Comparison of ENCODE assay signal across 8 cellular contexts in genomic region chr14:20412422-20412821, GRCh38. TPM values are rescaled to one million over a fixed set of nuclear protein-coding genes. Genes with fewer than 3 reads are reported as not detected.
DNase-seq lines count a peak whose midpoint lies in the region; ATAC-seq lines count a peak whose summit lies in the region.

No MANE protein-coding gene starts in this region.

- H3K9me3 Mint-ChIP-seq in activated naive CD4-positive, alpha-beta T cell treated with anti-CD3 and anti-CD28 coated beads for 36 hours = no peaks in the 10 kb centered on the region
- H3K9me3 Mint-ChIP-seq in activated T-helper 1 cell treated with anti-CD3 and anti-CD28 coated beads, Interleukin-12 subunit alpha, Interleukin-12 subunit beta, Interleukin-2, Interleukin-4 antibody, amounts not matched to agents 30 ng/mL and 10 ng/mL and 1 ng/mL, durations not matched to agents 14 hours and 24 hours and 36 hours = no peaks in the 10 kb centered on the region
- no peaks in the 10 kb centered on the region for H3K9me3 Mint-ChIP-seq in stimulated activated naive CD8-positive, alpha-beta T cell treated with anti-CD3 and anti-CD28 coated beads, Interleukin-15, amount 100 ng/mL, for 72 hours

- H3K27ac ChIP-seq in iPS-18a (ENCODE audit: low read length) = no peak overlapping the region

- intact Hi-C loops in activated naive CD4-positive, alpha-beta T cell treated with anti-CD3 and anti-CD28 coated beads for 36 hours (cut with micrococcal nuclease) = loop anchor here (1.0 kb wide), 1 partner anchor 11 kb away; no protein-coding TSS in a partner anchor
- intact Hi-C loops in activated T-helper 1 cell treated with anti-CD3 and anti-CD28 coated beads, Interleukin-12 subunit alpha, Interleukin-12 subunit beta, Interleukin-2, Interleukin-4 antibody, amounts not matched to agents 30 ng/mL and 10 ng/mL and 1 ng/mL, durations not matched to agents 14 hours and 24 hours and 36 hours (cut with micrococcal nuclease) = loop anchor here (1.0 to 2.0 kb wide), 4 partner anchors 11 to 197 kb away; partner anchors contain the start of gene CCNB1IP1

- no peak for DNase-seq in activated naive CD4-positive, alpha-beta T cell treated with anti-CD3 and anti-CD28 coated beads for 36 hours
- no peak for DNase-seq in activated naive CD4-positive, alpha-beta T cell treated with anti-CD3 and anti-CD28 coated beads, Interleukin-2, amount 50 U/mL, for 16 hours
- DNase-seq in activated T-helper 1 cell treated with anti-CD3 and anti-CD28 coated beads, Interleukin-12 subunit alpha, Interleukin-12 subunit beta, Interleukin-2, Interleukin-4 antibody, amounts not matched to agents 30 ng/mL and 10 ng/mL and 1 ng/mL, durations not matched to agents 14 hours and 24 hours and 36 hours (ENCODE audit: low spot score) = no peak
- no peak for DNase-seq in stimulated activated naive CD8-positive, alpha-beta T cell treated with anti-CD3 and anti-CD28 coated beads, Interleukin-15, amount 100 ng/mL, for 72 hours
- DNase-seq in putamen (ENCODE audit: low spot score) (no peak), HT-29 (ENCODE audit: low spot score) (no peak)

- peaks cover 4% of the 10 kb centered on the region for H3K36me3 Mint-ChIP-seq in activated naive CD4-positive, alpha-beta T cell treated with anti-CD3 and anti-CD28 coated beads for 36 hours (ENCODE audit: low read depth)
- H3K36me3 Mint-ChIP-seq in activated T-helper 1 cell treated with anti-CD3 and anti-CD28 coated beads, Interleukin-12 subunit alpha, Interleukin-12 subunit beta, Interleukin-2, Interleukin-4 antibody, amounts not matched to agents 30 ng/mL and 10 ng/mL and 1 ng/mL, durations not matched to agents 14 hours and 24 hours and 36 hours (ENCODE audit: low read depth) = peaks cover 22% of the 10 kb centered on the region

- peaks cover 6% of the 10 kb centered on the region for H3K27me3 ChIP-seq in iPS-18a (ENCODE audit: control insufficient read depth, insufficient read depth, low read length)

- CTCF ChIA-PET in activated naive CD4-positive, alpha-beta T cell treated with anti-CD3 and anti-CD28 coated beads for 36 hours (lab: Charles Lee) = interaction anchor here (1.3 to 3.0 kb wide), 3 partner anchors 33 to 85 kb away, joined by 3 to 10 read pairs (median 7); no protein-coding TSS in a partner anchor

- H3K36me3 ChIP-seq in iPS-18a (ENCODE audit: control insufficient read depth, low read depth, low read length) = peaks cover 4% of the 10 kb centered on the region

- ATAC-seq in HG03097 (IDR thresholded peaks at IDR 0.05; ENCODE audit: low FRiP score, unreplicated experiment) = peak; percentile 69
- ATAC-seq in stimulated activated naive CD8-positive, alpha-beta T cell treated with anti-CD3 and anti-CD28 coated beads, Interleukin-15, amount 100 ng/mL, for 72 hours = peak; percentile 46

- H3K4me1 Mint-ChIP-seq in activated naive CD4-positive, alpha-beta T cell treated with anti-CD3 and anti-CD28 coated beads for 36 hours (ENCODE audit: low read depth) = peaks cover 32% of the 10 kb centered on the region
- peaks cover 40% of the 10 kb centered on the region for H3K4me1 Mint-ChIP-seq in activated T-helper 1 cell treated with anti-CD3 and anti-CD28 coated beads, Interleukin-12 subunit alpha, Interleukin-12 subunit beta, Interleukin-2, Interleukin-4 antibody, amounts not matched to agents 30 ng/mL and 10 ng/mL and 1 ng/mL, durations not matched to agents 14 hours and 24 hours and 36 hours (ENCODE audit: low read depth)
- H3K4me1 Mint-ChIP-seq in stimulated activated naive CD8-positive, alpha-beta T cell treated with anti-CD3 and anti-CD28 coated beads, Interleukin-15, amount 100 ng/mL, for 72 hours = peaks cover 47% of the 10 kb centered on the region

- peak overlapping the region; percentile 58 for H3K9ac ChIP-seq in iPS-18a (ENCODE audit: low read length)

- H3K4me1 ChIP-seq in iPS-18a (ENCODE audit: control insufficient read depth, low read depth, low read length) = no peaks in the 10 kb centered on the region

- peak overlapping the region; percentile 89 for H3K27ac Mint-ChIP-seq in activated naive CD4-positive, alpha-beta T cell treated with anti-CD3 and anti-CD28 coated beads for 36 hours
- H3K27ac Mint-ChIP-seq in activated T-helper 1 cell treated with anti-CD3 and anti-CD28 coated beads, Interleukin-12 subunit alpha, Interleukin-12 subunit beta, Interleukin-2, Interleukin-4 antibody, amounts not matched to agents 30 ng/mL and 10 ng/mL and 1 ng/mL, durations not matched to agents 14 hours and 24 hours and 36 hours = peak overlapping the region; percentile 87
- H3K27ac Mint-ChIP-seq in stimulated activated naive CD8-positive, alpha-beta T cell treated with anti-CD3 and anti-CD28 coated beads, Interleukin-15, amount 100 ng/mL, for 72 hours = peak overlapping the region; percentile 89 to 98

- H3K4me3 ChIP-seq in iPS-18a (ENCODE audit: low read length) = peak overlapping the region; percentile 91

- H3K4me3 Mint-ChIP-seq in activated naive CD4-positive, alpha-beta T cell treated with anti-CD3 and anti-CD28 coated beads for 36 hours = peak overlapping the region; percentile 85
- H3K4me3 Mint-ChIP-seq in activated T-helper 1 cell treated with anti-CD3 and anti-CD28 coated beads, Interleukin-12 subunit alpha, Interleukin-12 subunit beta, Interleukin-2, Interleukin-4 antibody, amounts not matched to agents 30 ng/mL and 10 ng/mL and 1 ng/mL, durations not matched to agents 14 hours and 24 hours and 36 hours = peak overlapping the region; percentile 100
- H3K4me3 Mint-ChIP-seq in stimulated activated naive CD8-positive, alpha-beta T cell treated with anti-CD3 and anti-CD28 coated beads, Interleukin-15, amount 100 ng/mL, for 72 hours = peak overlapping the region; percentile 91 to 98

- no peaks in the 10 kb centered on the region for H3K27me3 Mint-ChIP-seq in activated naive CD4-positive, alpha-beta T cell treated with anti-CD3 and anti-CD28 coated beads for 36 hours (ENCODE audit: low read depth)
- H3K27me3 Mint-ChIP-seq in activated T-helper 1 cell treated with anti-CD3 and anti-CD28 coated beads, Interleukin-12 subunit alpha, Interleukin-12 subunit beta, Interleukin-2, Interleukin-4 antibody, amounts not matched to agents 30 ng/mL and 10 ng/mL and 1 ng/mL, durations not matched to agents 14 hours and 24 hours and 36 hours (ENCODE audit: insufficient read depth) = no peaks in the 10 kb centered on the region
- no peaks in the 10 kb centered on the region for H3K27me3 Mint-ChIP-seq in stimulated activated naive CD8-positive, alpha-beta T cell treated with anti-CD3 and anti-CD28 coated beads, Interleukin-15, amount 100 ng/mL, for 72 hours

- no peaks in the 10 kb centered on the region for H3K9me3 ChIP-seq in iPS-18a (ENCODE audit: control insufficient read depth, low read depth, low read length)

RNA-seq across cellular contexts. Expression of gene TEP1, which starts 0.9 kb away (rescaled TPM):
- total RNA-seq in activated naive CD4-positive, alpha-beta T cell treated with anti-CD3 and anti-CD28 coated beads for 36 hours = 10 to 100 TPM; 34.3 to 37.0 TPM
- 39.3 and 41.9 TPM in 2 replicates for total RNA-seq in activated T-helper 1 cell treated with anti-CD3 and anti-CD28 coated beads, Interleukin-12 subunit alpha, Interleukin-12 subunit beta, Interleukin-2, Interleukin-4 antibody, amounts not matched to agents 30 ng/mL and 10 ng/mL and 1 ng/mL, durations not matched to agents 14 hours and 24 hours and 36 hours
- total RNA-seq in HT-29 (2014; rRNA removed; shearing (Covaris generic)) = 10.9 and 12.6 TPM in 2 replicates

RNA-seq across cellular contexts. Expression of gene KLHL33, which starts 23.5 kb away (rescaled TPM):
- total RNA-seq in activated naive CD4-positive, alpha-beta T cell treated with anti-CD3 and anti-CD28 coated beads for 36 hours = under 1 TPM; 0.07 to 0.10 TPM
- total RNA-seq in activated T-helper 1 cell treated with anti-CD3 and anti-CD28 coated beads, Interleukin-12 subunit alpha, Interleukin-12 subunit beta, Interleukin-2, Interleukin-4 antibody, amounts not matched to agents 30 ng/mL and 10 ng/mL and 1 ng/mL, durations not matched to agents 14 hours and 24 hours and 36 hours = 0.05 TPM in 2 replicates
- total RNA-seq in HT-29 (2014; rRNA removed; shearing (Covaris generic)) = not detected in 2 replicates

RNA-seq across cellular contexts. Expression of gene OSGEP, which starts 42.2 kb away (rescaled TPM):
- 10 to 100 TPM; 35.7 to 36.8 TPM for total RNA-seq in activated naive CD4-positive, alpha-beta T cell treated with anti-CD3 and anti-CD28 coated beads for 36 hours
- total RNA-seq in activated T-helper 1 cell treated with anti-CD3 and anti-CD28 coated beads, Interleukin-12 subunit alpha, Interleukin-12 subunit beta, Interleukin-2, Interleukin-4 antibody, amounts not matched to agents 30 ng/mL and 10 ng/mL and 1 ng/mL, durations not matched to agents 14 hours and 24 hours and 36 hours = 69.6 and 77.4 TPM in 2 replicates
- total RNA-seq in HT-29 (2014; rRNA removed; shearing (Covaris generic)) = 44.2 and 44.5 TPM in 2 replicates

RNA-seq across cellular contexts. Expression of gene APEX1, which starts 42.6 kb away (rescaled TPM):
- 100 to 1,000 TPM; 187 to 190 TPM for total RNA-seq in activated naive CD4-positive, alpha-beta T cell treated with anti-CD3 and anti-CD28 coated beads for 36 hours
- 236 and 242 TPM in 2 replicates for total RNA-seq in activated T-helper 1 cell treated with anti-CD3 and anti-CD28 coated beads, Interleukin-12 subunit alpha, Interleukin-12 subunit beta, Interleukin-2, Interleukin-4 antibody, amounts not matched to agents 30 ng/mL and 10 ng/mL and 1 ng/mL, durations not matched to agents 14 hours and 24 hours and 36 hours
- total RNA-seq in HT-29 (2014; rRNA removed; shearing (Covaris generic)) = 64.0 TPM in 2 replicates

RNA-seq across cellular contexts. Expression of gene PIP4P1, which starts 48.8 kb away (rescaled TPM):
- 10 to 100 TPM; 31.6 to 32.3 TPM for total RNA-seq in activated naive CD4-positive, alpha-beta T cell treated with anti-CD3 and anti-CD28 coated beads for 36 hours
- 36.6 and 37.0 TPM in 2 replicates for total RNA-seq in activated T-helper 1 cell treated with anti-CD3 and anti-CD28 coated beads, Interleukin-12 subunit alpha, Interleukin-12 subunit beta, Interleukin-2, Interleukin-4 antibody, amounts not matched to agents 30 ng/mL and 10 ng/mL and 1 ng/mL, durations not matched to agents 14 hours and 24 hours and 36 hours
- total RNA-seq in HT-29 (2014; rRNA removed; shearing (Covaris generic)) = 33.1 and 35.7 TPM in 2 replicates
